In genomic region chrX:48663241-48663640, GRCh38 we compare ENCODE assay signal across 19 cellular contexts.
"Had no signal": no experiment of that assay in that cellular context is flagged by ENCODE, and none has a peak within 500 bp of the region (broad histone marks: within the 10 kb centered on the region; RNA-seq: fewer than 3 reads in every experiment).

No MANE protein-coding gene starts in this region.

- H3K9me3 ChIP-seq: prostate gland, right lobe of liver, tibial artery, upper lobe of left lung, uterus had no signal

- DNase-seq: cortex of kidney; dorsolateral prefrontal cortex; effector CD8-positive, alpha-beta T cell; foreskin melanocyte; head of caudate nucleus; hippocampal formation; mesendoderm; naive B cell; right lobe of liver; stimulated activated CD4-positive, alpha-beta T cell treated with anti-CD3 and anti-CD28 coated beads, Interleukin-4, amount 100 ng/mL, for 1 hour; stimulated activated CD8-positive, alpha-beta memory T cell treated with anti-CD3 and anti-CD28 coated beads, Interleukin-4, amount 100 ng/mL, for 48 hours; tibial artery; upper lobe of left lung; uterus had no signal

- H3K9me3 Mint-ChIP-seq: stimulated activated memory B cell treated with anti-CD40 and anti-IgM and Interleukin-4, amounts not matched to agents 10 μg/mL and 1 μg/mL and 100 μg/mL, for 72 hours; stimulated activated naive CD8-positive, alpha-beta T cell treated with anti-CD3 and anti-CD28 coated beads, Interleukin-15, Interleukin-2, amounts not matched to agents 100 ng/mL and 50 ng/mL, for 24 hours had no signal

- H3K36me3 Mint-ChIP-seq: naive B cell; stimulated activated memory B cell treated with anti-CD40 and anti-IgM and Interleukin-4, amounts not matched to agents 10 μg/mL and 1 μg/mL and 100 μg/mL, for 72 hours had no signal

- H3K4me1 ChIP-seq: parathyroid adenoma, prostate gland, right lobe of liver, tibial artery, upper lobe of left lung, uterus had no signal

- H3K4me3 ChIP-seq: dorsolateral prefrontal cortex, prostate gland, right lobe of liver, tibial artery, upper lobe of left lung, uterus had no signal

- H3K4me3 Mint-ChIP-seq: naive B cell; nephron; stimulated activated memory B cell treated with anti-CD40 and anti-IgM and Interleukin-4, amounts not matched to agents 10 μg/mL and 1 μg/mL and 100 μg/mL, for 72 hours; stimulated activated naive CD8-positive, alpha-beta T cell treated with anti-CD3 and anti-CD28 coated beads, Interleukin-15, Interleukin-2, amounts not matched to agents 100 ng/mL and 50 ng/mL, for 24 hours had no signal

- H3K4me1 Mint-ChIP-seq: nephron had no signal

- H3K27me3 ChIP-seq: right lobe of liver, tibial artery, upper lobe of left lung, uterus had no signal

- H3K27ac ChIP-seq: dorsolateral prefrontal cortex, parathyroid adenoma, prostate gland, right lobe of liver, tibial artery, upper lobe of left lung, uterus had no signal

- H3K27me3 Mint-ChIP-seq: naive B cell; stimulated activated memory B cell treated with anti-CD40 and anti-IgM and Interleukin-4, amounts not matched to agents 10 μg/mL and 1 μg/mL and 100 μg/mL, for 72 hours; stimulated activated naive CD8-positive, alpha-beta T cell treated with anti-CD3 and anti-CD28 coated beads, Interleukin-15, Interleukin-2, amounts not matched to agents 100 ng/mL and 50 ng/mL, for 24 hours had no signal

- H3K27ac Mint-ChIP-seq: naive B cell; nephron; stimulated activated memory B cell treated with anti-CD40 and anti-IgM and Interleukin-4, amounts not matched to agents 10 μg/mL and 1 μg/mL and 100 μg/mL, for 72 hours; stimulated activated naive CD8-positive, alpha-beta T cell treated with anti-CD3 and anti-CD28 coated beads, Interleukin-15, Interleukin-2, amounts not matched to agents 100 ng/mL and 50 ng/mL, for 24 hours had no signal

- ATAC-seq: right lobe of liver; stimulated activated memory B cell treated with anti-CD40 and anti-IgM and Interleukin-4, amounts not matched to agents 10 μg/mL and 1 μg/mL and 100 μg/mL, for 72 hours had no signal
